ENCODE assay signal across 21 cellular contexts in genomic region chr7:12139421-12139820, GRCh38.
A peak's percentile ranks its signal among the peaks of the same experiment; 100 is the strongest.
DNase-seq lines count a peak whose midpoint lies in the region; ATAC-seq, FAIRE-seq and TF ChIP-seq lines count a peak whose summit lies in the region.
"Had no signal": no experiment of that assay in that cellular context is flagged by ENCODE, and none has a peak within 500 bp of the region (broad histone marks: within the 10 kb centered on the region; RNA-seq: fewer than 3 reads in every experiment).

No MANE protein-coding gene starts in this region.

- intact Hi-C loops in MCF 10A (cut with micrococcal nuclease) (no loop called here), breast epithelium (cut with DNase I; ENCODE audit: low total_unique reads) (no loop called here), PC-3 (cut with micrococcal nuclease) (no loop called here)

- no peak overlapping the region for H3K27ac ChIP-seq in breast epithelium
- H3K27ac ChIP-seq in PC-3 (ENCODE audit: low read length) = no peak overlapping the region
- H3K27ac ChIP-seq: BLaER1 treated with 17β-estradiol and CSF1 and Interleukin-3, amounts not matched to agents 10 nM and 100 nM; SK-N-MC had no signal

- peaks cover 5% of the 10 kb centered on the region for H3K4me1 Mint-ChIP-seq in MCF 10A (ENCODE audit: insufficient read depth, unreplicated experiment)
- H3K4me1 Mint-ChIP-seq in osteocyte (ENCODE audit: unreplicated experiment) = no peaks in the 10 kb centered on the region
- H3K4me1 Mint-ChIP-seq: nephron had no signal

- H3K36me3 ChIP-seq in breast epithelium (no peaks in the 10 kb centered on the region), PC-3 (ENCODE audit: low read depth, low read length) (no peaks in the 10 kb centered on the region)
- H3K36me3 ChIP-seq: BLaER1 treated with 17β-estradiol and CSF1 and Interleukin-3, amounts not matched to agents 10 nM and 100 nM had no signal

- no peaks in the 10 kb centered on the region for H3K79me2 ChIP-seq in PC-3 (ENCODE audit: low read length)

- DNase-seq in MCF 10A (ENCODE audit: unreplicated experiment) (peak; percentile 63), breast epithelium (ENCODE audit: low spot score in 2 of 2) (no peak), PC-3 (peak; percentile 32), choroid plexus epithelial cell (ENCODE audit: low read depth) (peak; percentile 17), urothelium cell line (ENCODE audit: low spot score) (peak; percentile 27), osteocyte (ENCODE audit: extremely low spot score, unreplicated experiment) (no peak), NCI-H1417 (lab: John Stamatoyannopoulos, UW) (no peak), GM20000 (ENCODE audit: low spot score) (no peak)
- DNase-seq: 8988T; activated CD4-positive, alpha-beta T cell treated with anti-CD3 and anti-CD28 coated beads for 4 hours; activated CD8-positive, alpha-beta memory T cell treated with anti-CD3 and anti-CD28 coated beads, Interleukin-2, amount 10 ng/mL, durations not matched to agents 7 days and 5 days; activated naive CD8-positive, alpha-beta T cell treated with anti-CD3 and anti-CD28 coated beads, Interleukin-2, amount 10 ng/mL, durations not matched to agents 7 days and 5 days; Kasumi-1; NCI-H1694; stimulated activated CD4-positive, alpha-beta T cell treated with anti-CD3 and anti-CD28 coated beads, Interleukin-4, amount 100 ng/mL, for 4 hours had no signal

- CTCF ChIA-PET in MCF 10A (lab: Yijun Ruan, JAX) (interaction anchor here (1.2 kb wide), 1 partner anchor 21 kb away, joined by 3 read pairs; no protein-coding TSS in a partner anchor), PC-3 (lab: Charles Lee) (no interaction called here)

- FAIRE-seq in urothelium cell line (lab: Jason Lieb, UNC) = peak; percentile 86
- FAIRE-seq: D721Med, G401.6 had no signal

- no peaks in the 10 kb centered on the region for H3K9me2 ChIP-seq in PC-3 (replicated peaks; ENCODE audit: low read length)

- H3K9me3 Mint-ChIP-seq in MCF 10A (ENCODE audit: unreplicated experiment) = no peaks in the 10 kb centered on the region
- H3K9me3 Mint-ChIP-seq in osteocyte (ENCODE audit: unreplicated experiment) = peaks cover 4% of the 10 kb centered on the region

- H3K4me3 Mint-ChIP-seq in MCF 10A (ENCODE audit: unreplicated experiment) = no peak overlapping the region
- no peak overlapping the region for H3K4me3 Mint-ChIP-seq in osteocyte (ENCODE audit: unreplicated experiment)
- H3K4me3 Mint-ChIP-seq: activated CD8-positive, alpha-beta memory T cell treated with anti-CD3 and anti-CD28 coated beads, Interleukin-2, amount 10 ng/mL, durations not matched to agents 7 days and 5 days; activated naive CD8-positive, alpha-beta T cell treated with anti-CD3 and anti-CD28 coated beads, Interleukin-2, amount 10 ng/mL, durations not matched to agents 7 days and 5 days; nephron had no signal

- H3K4me2 ChIP-seq in PC-3 (ENCODE audit: low read length) = no peak overlapping the region
- H3K4me2 ChIP-seq: BLaER1 treated with 17β-estradiol and CSF1 and Interleukin-3, amounts not matched to agents 10 nM and 100 nM had no signal

- ATAC-seq in PC-3 = peak; percentile 59
- ATAC-seq: activated CD8-positive, alpha-beta memory T cell treated with anti-CD3 and anti-CD28 coated beads, Interleukin-2, amount 10 ng/mL, durations not matched to agents 7 days and 5 days had no signal

- H3K9me3 ChIP-seq in breast epithelium (no peaks in the 10 kb centered on the region), PC-3 (ENCODE audit: low read length) (no peaks in the 10 kb centered on the region)
- H3K9me3 ChIP-seq: BLaER1 treated with 17β-estradiol and CSF1 and Interleukin-3, amounts not matched to agents 10 nM and 100 nM had no signal

- no peak overlapping the region for H3K27ac Mint-ChIP-seq in MCF 10A (ENCODE audit: low read depth, unreplicated experiment)
- no peak overlapping the region for H3K27ac Mint-ChIP-seq in osteocyte (ENCODE audit: unreplicated experiment)
- H3K27ac Mint-ChIP-seq: activated CD8-positive, alpha-beta memory T cell treated with anti-CD3 and anti-CD28 coated beads, Interleukin-2, amount 10 ng/mL, durations not matched to agents 7 days and 5 days; activated naive CD8-positive, alpha-beta T cell treated with anti-CD3 and anti-CD28 coated beads, Interleukin-2, amount 10 ng/mL, durations not matched to agents 7 days and 5 days; activated T-helper 2 cell treated with anti-CD3 and anti-CD28 coated beads, Interferon-gamma antibody, Interleukin-2, Interleukin-4, amounts not matched to agents 10 μg/mL and 5 μg/mL and 100 μg/mL, durations not matched to agents 14 hours and 24 hours and 36 hours; nephron had no signal

- no peaks in the 10 kb centered on the region for H3K4me1 ChIP-seq in breast epithelium
- H3K4me1 ChIP-seq in PC-3 (ENCODE audit: insufficient read depth, low read length) = peaks cover 9% of the 10 kb centered on the region; the same call in 1 of the 2 replicates
- H3K4me1 ChIP-seq: BLaER1 treated with 17β-estradiol and CSF1 and Interleukin-3, amounts not matched to agents 10 nM and 100 nM had no signal

- H3K4me3 ChIP-seq in breast epithelium (no peak overlapping the region), PC-3 (ENCODE audit: low read length) (no peak overlapping the region), choroid plexus epithelial cell (ENCODE audit: low read depth, low read length) (no peak overlapping the region)
- H3K4me3 ChIP-seq: BLaER1 treated with 17β-estradiol and CSF1 and Interleukin-3, amounts not matched to agents 10 nM and 100 nM; SK-N-MC had no signal

- POLR2A ChIA-PET in MCF 10A (lab: Yijun Ruan, JAX) (interaction anchor here (0.9 kb wide), 1 partner anchor 72 kb away, joined by 4 read pairs; the partner anchor contains the start of gene TMEM106B), PC-3 (lab: Charles Lee; ENCODE audit: unreplicated experiment) (no interaction called here)

- H2AFZ ChIP-seq in PC-3 (ENCODE audit: low read length) = no peak overlapping the region

- H3K27me3 Mint-ChIP-seq in MCF 10A (ENCODE audit: insufficient read depth, unreplicated experiment) (peaks cover 31% of the 10 kb centered on the region), osteocyte (ENCODE audit: unreplicated experiment) (peaks cover 2% of the 10 kb centered on the region)

- H3F3A ChIP-seq in PC-3 (ENCODE audit: low read length, unreplicated experiment) = no peaks in the 10 kb centered on the region

- BruUV-seq in MCF 10A (replicated peaks; lab: Mats Ljungman, UMichigan) (no TSS peak), PC-3 (replicated peaks; lab: Mats Ljungman, UMichigan) (no TSS peak)

- H3K36me3 Mint-ChIP-seq in MCF 10A (ENCODE audit: insufficient read depth, unreplicated experiment) = no peaks in the 10 kb centered on the region
- H3K36me3 Mint-ChIP-seq in osteocyte (ENCODE audit: unreplicated experiment) = no peaks in the 10 kb centered on the region
- H3K36me3 Mint-ChIP-seq: activated CD8-positive, alpha-beta memory T cell treated with anti-CD3 and anti-CD28 coated beads, Interleukin-2, amount 10 ng/mL, durations not matched to agents 7 days and 5 days had no signal

- TF ChIP-seq CTCF in MCF 10A (IDR thresholded peaks at IDR 0.05; ENCODE audit: unreplicated experiment) = no peak
- no peak for TF ChIP-seq CTCF in breast epithelium (IDR thresholded peaks at IDR 0.05)
- TF ChIP-seq CTCF in PC-3 (conservative IDR thresholded peaks at IDR 0.05; ENCODE audit: low read depth, low read length) = no peak
- TF ChIP-seq CTCF in choroid plexus epithelial cell (conservative IDR thresholded peaks at IDR 0.05; ENCODE audit: low read depth, low read length) = no peak
- TF ChIP-seq CTCF in osteocyte (IDR thresholded peaks at IDR 0.05) = no peak
- TF ChIP-seq CTCF in GM20000 (IDR thresholded peaks at IDR 0.05; ENCODE audit: extremely low read depth, missing control alignments) = no peak

- H4K20me1 ChIP-seq in PC-3 (ENCODE audit: low read length) = no peaks in the 10 kb centered on the region
- H4K20me1 ChIP-seq: BLaER1 treated with 17β-estradiol and CSF1 and Interleukin-3, amounts not matched to agents 10 nM and 100 nM had no signal

- no peak for TF ChIP-seq POLR2A in breast epithelium (IDR thresholded peaks at IDR 0.05)

- no peaks in the 10 kb centered on the region for H3K27me3 ChIP-seq in breast epithelium
- no peaks in the 10 kb centered on the region for H3K27me3 ChIP-seq in PC-3 (ENCODE audit: low read length)
- H3K27me3 ChIP-seq: BLaER1 treated with 17β-estradiol and CSF1 and Interleukin-3, amounts not matched to agents 10 nM and 100 nM had no signal

- no peak overlapping the region for H3K9ac ChIP-seq in PC-3 (ENCODE audit: low read length)
- H3K9ac ChIP-seq: BLaER1 treated with 17β-estradiol and CSF1 and Interleukin-3, amounts not matched to agents 10 nM and 100 nM had no signal

Comparison
In these comparisons a context has a peak if more than half of its experiments do, and no peak if none do; other contexts are left out.
1. DNase-seq: peak in MCF 10A (single experiment), PC-3 (single experiment), choroid plexus epithelial cell (single experiment) and urothelium cell line (single experiment); none in breast epithelium (0 of 2), osteocyte (single experiment), NCI-H1417 (0 of 3) and GM20000 (single experiment).